20 cellular contexts compared by ENCODE assay signal in genomic region chr6:160032538-160032937, GRCh38.
"Had no signal": no experiment of that assay in that cellular context is flagged by ENCODE, and none has a peak within 500 bp of the region (broad histone marks: within the 10 kb centered on the region; RNA-seq: fewer than 3 reads in every experiment).

No MANE protein-coding gene starts in this region.

- H3K27ac Mint-ChIP-seq: dendritic cell treated with granulocyte-macrophage colony-stimulating factor and Interleukin-4, amounts not matched to agents 40 ng/mL and 50 ng/mL, for 4 days had no signal

- ATAC-seq: effector memory CD8-positive, alpha-beta T cell; foreskin keratinocyte; left cardiac atrium; lower lobe of right lung had no signal

- H3K9me3 Mint-ChIP-seq: dendritic cell treated with granulocyte-macrophage colony-stimulating factor and Interleukin-4, amounts not matched to agents 40 ng/mL and 50 ng/mL, for 4 days; effector memory CD8-positive, alpha-beta T cell; immature natural killer cell had no signal

- H3K27me3 Mint-ChIP-seq: dendritic cell treated with granulocyte-macrophage colony-stimulating factor and Interleukin-4, amounts not matched to agents 40 ng/mL and 50 ng/mL, for 4 days; effector memory CD8-positive, alpha-beta T cell had no signal

- DNase-seq: effector memory CD8-positive, alpha-beta T cell; foreskin keratinocyte; immature natural killer cell; kidney; left cardiac atrium; left ventricle myocardium inferior; lower lobe of right lung; mesenchymal stem cell; midbrain; sigmoid colon; stimulated activated CD4-positive, alpha-beta T cell treated with anti-CD3 and anti-CD28 coated beads, Interleukin-2, amount 100 ng/mL, for 24 hours; stimulated activated CD4-positive, alpha-beta T cell treated with anti-CD3 and anti-CD28 coated beads, Interleukin-4, amount 100 ng/mL, for 4 hours; stimulated activated naive CD4-positive, alpha-beta T cell; stomach; substantia nigra; transverse colon had no signal

- H3K4me3 Mint-ChIP-seq: dendritic cell treated with granulocyte-macrophage colony-stimulating factor and Interleukin-4, amounts not matched to agents 40 ng/mL and 50 ng/mL, for 4 days; effector memory CD8-positive, alpha-beta T cell; immature natural killer cell had no signal

- H3K9me3 ChIP-seq: left ventricle myocardium inferior, lower lobe of right lung, sigmoid colon, stomach, thoracic aorta, transverse colon had no signal

- H3K27ac ChIP-seq: foreskin keratinocyte, lower lobe of right lung, neutrophil, sigmoid colon, skin epidermis, stomach, thoracic aorta, transverse colon had no signal

- H3K4me3 ChIP-seq: left ventricle myocardium inferior, lower lobe of right lung, sigmoid colon, skin epidermis, stomach, thoracic aorta, transverse colon had no signal

- H3K27me3 ChIP-seq: foreskin keratinocyte, neutrophil, sigmoid colon, stomach, transverse colon had no signal
